Comparison of ENCODE assay signal across 25 cellular contexts in the genomic region with DNA sequence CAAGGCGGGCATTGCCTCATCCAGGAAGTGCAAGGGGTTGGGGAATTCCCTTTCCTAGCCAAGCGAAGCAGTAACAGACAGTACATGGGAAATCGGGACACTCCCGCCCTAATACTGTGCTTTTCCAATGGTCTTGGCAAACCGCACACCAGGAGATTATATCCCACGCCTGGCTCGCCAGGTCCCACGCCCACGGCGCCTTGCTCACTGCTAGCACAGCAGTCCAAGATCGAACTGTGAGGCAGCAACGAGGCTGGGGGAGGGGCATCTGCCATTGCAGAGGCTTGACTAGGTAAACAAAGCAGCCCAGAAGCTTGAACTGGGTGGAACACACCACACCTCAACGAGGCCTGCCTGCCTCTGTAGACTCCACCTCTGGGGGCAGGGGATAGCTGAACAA. TPM values are rescaled to one million over a fixed set of nuclear protein-coding genes. Genes with fewer than 3 reads are reported as not detected.
DNase-seq lines count a peak whose midpoint lies in the region; ATAC-seq, FAIRE-seq and TF ChIP-seq lines count a peak whose summit lies in the region.
"Had no signal": no experiment of that assay in that cellular context is flagged by ENCODE, and none has a peak within 500 bp of the region (broad histone marks: within the 10 kb centered on the region; RNA-seq: fewer than 3 reads in every experiment).

No MANE protein-coding gene starts in this region.

- peaks cover 29% of the 10 kb centered on the region for H3K9me3 Mint-ChIP-seq in CD8-positive, alpha-beta T cell

- intact Hi-C loops in HepG2 (cut with micrococcal nuclease; ENCODE audit: unreplicated experiment) (no loop called here), right lobe of liver (cut with DNase I) (no loop called here)
- intact Hi-C loops in CD8-positive, alpha-beta T cell (cut with DNase I, micrococcal nuclease), result no loop called here

- peaks cover 40% of the 10 kb centered on the region for H3K36me3 Mint-ChIP-seq in CD8-positive, alpha-beta T cell

- H3K27ac ChIP-seq in HepG2 (ENCODE audit: extremely low read length, insufficient read depth, low read length) (no peak overlapping the region), right lobe of liver (no peak overlapping the region)
- H3K27ac ChIP-seq in CD8-positive, alpha-beta T cell (ENCODE audit: low read depth, low read length), result no peak overlapping the region
- H3K27ac ChIP-seq: 22Rv1; BLaER1 treated with 17β-estradiol and CSF1 and Interleukin-3, amounts not matched to agents 10 nM and 100 nM had no signal

- no peak overlapping the region for H3K4me2 ChIP-seq in HepG2 (ENCODE audit: low read depth, low read length)
- H3K4me2 ChIP-seq: BLaER1 treated with 17β-estradiol and CSF1 and Interleukin-3, amounts not matched to agents 10 nM and 100 nM had no signal

- TF ChIP-seq RAD21 in HepG2 (CRISPR knock-in tag; IDR thresholded peaks at IDR 0.05), result no peak

- TF ChIP-seq CTCF in HepG2 (CRISPR knock-in tag; IDR thresholded peaks at IDR 0.05) (no peak), right lobe of liver (IDR thresholded peaks at IDR 0.05) (no peak)
- no peak for TF ChIP-seq CTCF in CD8-positive, alpha-beta T cell (IDR thresholded peaks at IDR 0.05)

- no peak overlapping the region for H3K9ac ChIP-seq in HepG2 (ENCODE audit: insufficient read depth, low read depth, low read length)
- H3K9ac ChIP-seq: BLaER1 treated with 17β-estradiol and CSF1 and Interleukin-3, amounts not matched to agents 10 nM and 100 nM had no signal

- DNase-seq in HepG2 (ENCODE audit: low spot score), result no peak
- no peak for DNase-seq in right lobe of liver
- DNase-seq in SHP77 treated with DMSO at 0.1 percent for 48 hours (lab: John Stamatoyannopoulos, UW), result peak; percentile 43
- DNase-seq in CD8-positive, alpha-beta T cell, result no peak
- DNase-seq: AML-193; BE2C; Caco-2; CD4-positive, alpha-beta memory T cell; DMS 273 treated with DMSO at 0.1 percent for 48 hours; DMS79; EL; GDM1; GOT3; HFFc6 had no signal

- H3K27me3 ChIP-seq in HepG2 (ENCODE audit: control insufficient read depth in 1 of 2, insufficient read depth in 2 of 2, low read length in 2 of 2), result no peaks in the 10 kb centered on the region
- H3K27me3 ChIP-seq in right lobe of liver, result no peaks in the 10 kb centered on the region
- H3K27me3 ChIP-seq in CD8-positive, alpha-beta T cell (ENCODE audit: insufficient read depth, low read length), result no peaks in the 10 kb centered on the region
- H3K27me3 ChIP-seq: BE2C; BLaER1 treated with 17β-estradiol and CSF1 and Interleukin-3, amounts not matched to agents 10 nM and 100 nM had no signal

- CTCF ChIA-PET in HepG2 (lab: Yijun Ruan, JAX; ENCODE audit: low intra/inter-chr PET ratio, low total read pairs), result no interaction called here
- CTCF ChIA-PET in CD8-positive, alpha-beta T cell (lab: Charles Lee), result no interaction called here

- FAIRE-seq in HepG2 (lab: Jason Lieb, UNC), result no peak
- FAIRE-seq: A204.1, D721Med, GM12891, GM18507, H54 had no signal

- H3K36me3 ChIP-seq in HepG2 (replicated peaks in 1 of 2; ENCODE audit: control insufficient read depth in 1 of 2, insufficient read depth in 2 of 2, low read length in 2 of 2), result no peaks in the 10 kb centered on the region
- H3K36me3 ChIP-seq in right lobe of liver, result no peaks in the 10 kb centered on the region
- no peaks in the 10 kb centered on the region for H3K36me3 ChIP-seq in CD8-positive, alpha-beta T cell (ENCODE audit: insufficient read depth, low read length)
- H3K36me3 ChIP-seq: BE2C, HAP-1 had no signal

- H2AFZ ChIP-seq in HepG2 (ENCODE audit: low read length), result no peak overlapping the region

- no TSS peak for BruUV-seq in HepG2 (replicated peaks; lab: Mats Ljungman, UMichigan)

- no peaks in the 10 kb centered on the region for H3K4me1 ChIP-seq in HepG2 (ENCODE audit: insufficient read depth, low read length)
- H3K4me1 ChIP-seq in right lobe of liver, result no peaks in the 10 kb centered on the region
- H3K4me1 ChIP-seq in CD8-positive, alpha-beta T cell (ENCODE audit: insufficient read depth, low read length), result no peaks in the 10 kb centered on the region
- H3K4me1 ChIP-seq: BE2C, Caco-2, HAP-1 had no signal

- H3K9me3 ChIP-seq in HepG2 (ENCODE audit: low read length) (peaks cover 9% of the 10 kb centered on the region; the same call in 1 of the 2 replicates), right lobe of liver (no peaks in the 10 kb centered on the region), iPS-18c (ENCODE audit: control insufficient read depth, insufficient read depth, low read length) (peaks cover 10% of the 10 kb centered on the region)
- no peaks in the 10 kb centered on the region for H3K9me3 ChIP-seq in CD8-positive, alpha-beta T cell (ENCODE audit: low read length)
- H3K9me3 ChIP-seq: BE2C had no signal

- ATAC-seq in HepG2 (no peak), right lobe of liver (no peak), GM21737 (IDR thresholded peaks at IDR 0.05; ENCODE audit: unreplicated experiment) (no peak)
- no peak for ATAC-seq in CD8-positive, alpha-beta T cell

- in situ Hi-C loops in HepG2 (cut with HindIII; ENCODE audit: extremely low pct_ligation_motif_present, low pct_unique_long_range_greater_than_20kb), result no loop called here

- no peak overlapping the region for H3K27ac Mint-ChIP-seq in CD8-positive, alpha-beta T cell
- H3K27ac Mint-ChIP-seq: CD14-positive monocyte; CD4-positive, alpha-beta memory T cell; HFFc6 had no signal

- no peaks in the 10 kb centered on the region for H3K27me3 Mint-ChIP-seq in CD8-positive, alpha-beta T cell (ENCODE audit: low read depth)
- H3K27me3 Mint-ChIP-seq: CD4-positive, alpha-beta memory T cell had no signal

- no peak for TF ChIP-seq EP300 in HepG2 (IDR thresholded peaks at IDR 0.05; ENCODE audit: low read depth in 2 of 2, low read length in 2 of 2)
- TF ChIP-seq EP300 in HepG2 (CRISPR knock-in tag; IDR thresholded peaks at IDR 0.05; ENCODE audit: borderline replicate concordance), result no peak

- H3K4me3 Mint-ChIP-seq in CD8-positive, alpha-beta T cell, result no peak overlapping the region
- H3K4me3 Mint-ChIP-seq: CD14-positive monocyte; CD4-positive, alpha-beta memory T cell; HFFc6 had no signal

- H3K79me2 ChIP-seq in HepG2 (ENCODE audit: insufficient read depth, low read length), result no peaks in the 10 kb centered on the region

- H4K20me1 ChIP-seq in HepG2 (ENCODE audit: insufficient read depth, low read length), result no peaks in the 10 kb centered on the region
- H4K20me1 ChIP-seq: BLaER1 treated with 17β-estradiol and CSF1 and Interleukin-3, amounts not matched to agents 10 nM and 100 nM had no signal

- no peak for TF ChIP-seq POLR2A in HepG2 (IDR thresholded peaks at IDR 0.05; ENCODE audit: insufficient read depth in 1 of 2, low read depth in 2 of 2, low read length in 2 of 2)
- TF ChIP-seq POLR2A in right lobe of liver (IDR thresholded peaks at IDR 0.05), result no peak

- 61% methylated on average over 13 of the region's 13 CpGs for WGBS in HepG2 (ENCODE audit: low lambda C conversion rate)
- WGBS in right lobe of liver (ENCODE audit: insufficient coverage, low coverage, low lambda C conversion rate, missing lambda C conversion rate), result no CpG with 5 or more reads among the region's 13 CpGs

- no peaks in the 10 kb centered on the region for H3K4me1 Mint-ChIP-seq in CD8-positive, alpha-beta T cell (ENCODE audit: low read depth)

- POLR2A ChIA-PET in HepG2 (lab: Yijun Ruan, JAX), result no interaction called here
- POLR2A ChIA-PET in CD8-positive, alpha-beta T cell (lab: Charles Lee), result no interaction called here

- no peak overlapping the region; a peak in 1 of 6 replicates for H3K4me3 ChIP-seq in HepG2 (replicated peaks in 1 of 3; ENCODE audit: insufficient read depth in 1 of 3, low read depth in 2 of 3, low read length in 3 of 3)
- H3K4me3 ChIP-seq in right lobe of liver, result no peak overlapping the region
- peak overlapping the region; percentile 31; the same call in 1 of the 2 replicates for H3K4me3 ChIP-seq in iPS-18c (ENCODE audit: insufficient read depth, low read depth, low read length)
- H3K4me3 ChIP-seq in CD8-positive, alpha-beta T cell (ENCODE audit: low read depth, low read length), result no peak overlapping the region
- H3K4me3 ChIP-seq: BLaER1 treated with 17β-estradiol and CSF1 and Interleukin-3, amounts not matched to agents 10 nM and 100 nM; HAP-1 had no signal

RNA-seq across cellular contexts. Expression of gene WDPCP, which starts 57.4 kb away (rescaled TPM):
- total RNA-seq in HepG2 (2016; rRNA removed; fragmentation: Illumina TruSeq; extraction: Trizol), result 4.6 and 5.2 TPM in 2 replicates
- 14.2 and 15.9 TPM in 2 replicates for total RNA-seq in HepG2 (2016; cell fraction: cytosol; rRNA removed; fragmentation: Illumina TruSeq; extraction: Trizol; ENCODE audit: low read depth)
- total RNA-seq in HepG2 (2016; cell fraction: insoluble cytoplasmic fraction; rRNA removed; fragmentation: Illumina TruSeq; extraction: Trizol), result 4.7 and 5.5 TPM in 2 replicates
- 9.0 and 11.8 TPM in 2 replicates for total RNA-seq in HepG2 (2016; cell fraction: membrane; rRNA removed; fragmentation: Illumina TruSeq; extraction: Trizol)
- 18.6 and 20.4 TPM in 2 replicates for total RNA-seq in HepG2 (2016; cell fraction: nucleus; rRNA removed; fragmentation: Illumina TruSeq; extraction: Trizol)
- 1.8 and 2.9 TPM in 2 replicates for polyA plus RNA-seq in HepG2 (2011; rRNA removed)
- polyA plus RNA-seq in HepG2 (2011; cell fraction: cytosol; rRNA removed), result 0.97 and 1.0 TPM in 2 replicates
- 4.3 TPM in 2 replicates for polyA plus RNA-seq in HepG2 (2011; cell fraction: nucleus; rRNA removed)
- 1.7 and 2.0 TPM in 2 replicates for polyA plus RNA-seq in HepG2 (2012)
- 0.53 and 0.58 TPM in 2 replicates for polyA plus RNA-seq in HepG2 (2016; cell fraction: cytosol; fragmentation: Illumina TruSeq; extraction: Trizol; ENCODE audit: low read depth)
- polyA plus RNA-seq in HepG2 (2016; cell fraction: insoluble cytoplasmic fraction; fragmentation: Illumina TruSeq; extraction: Trizol; ENCODE audit: low read depth), result 2.5 and 2.8 TPM in 2 replicates
- polyA plus RNA-seq in HepG2 (2016; cell fraction: membrane; fragmentation: Illumina TruSeq; extraction: Trizol; ENCODE audit: low read depth), result 1.5 and 2.0 TPM in 2 replicates
- 5.1 and 6.1 TPM in 2 replicates for polyA plus RNA-seq in HepG2 (2016; cell fraction: nucleus; fragmentation: Illumina TruSeq; extraction: Trizol; ENCODE audit: insufficient read depth, low read depth)
- polyA minus RNA-seq in HepG2 (2011; rRNA and poly(A)+ RNA removed; ENCODE audit: low replicate concordance), result 9.9 and 26.1 TPM in 2 replicates
- 2.5 and 4.6 TPM in 2 replicates for polyA minus RNA-seq in HepG2 (2011; cell fraction: cytosol; rRNA and poly(A)+ RNA removed)
- polyA minus RNA-seq in HepG2 (2011; cell fraction: nucleus; rRNA and poly(A)+ RNA removed), result 44.1 and 49.7 TPM in 2 replicates
- 1 to 10 TPM; 2.7 to 4.4 (median 3.0) TPM for total RNA-seq in right lobe of liver
- total RNA-seq in CD8-positive, alpha-beta T cell, result 10 to 100 TPM in 1 of 2 experiments, 1 to 10 TPM in 1; 9.6 to 11.9 TPM

RNA-seq across cellular contexts. Expression of gene MDH1, which starts 57.9 kb away (rescaled TPM):
- total RNA-seq in HepG2 (2016; rRNA removed; fragmentation: Illumina TruSeq; extraction: Trizol) (415 and 596 TPM in 2 replicates), right lobe of liver (100 to 1,000 TPM in 4 of 6 experiments, 10 to 100 TPM in 2; 96.4 to 266 (median 110) TPM)
- total RNA-seq in HepG2 (2016; cell fraction: cytosol; rRNA removed; fragmentation: Illumina TruSeq; extraction: Trizol; ENCODE audit: low read depth), result 85.4 and 99.8 TPM in 2 replicates
- total RNA-seq in HepG2 (2016; cell fraction: insoluble cytoplasmic fraction; rRNA removed; fragmentation: Illumina TruSeq; extraction: Trizol), result 405 and 611 TPM in 2 replicates
- 96.5 and 110 TPM in 2 replicates for total RNA-seq in HepG2 (2016; cell fraction: membrane; rRNA removed; fragmentation: Illumina TruSeq; extraction: Trizol)
- 230 and 233 TPM in 2 replicates for total RNA-seq in HepG2 (2016; cell fraction: nucleus; rRNA removed; fragmentation: Illumina TruSeq; extraction: Trizol)
- 203 and 293 TPM in 2 replicates for polyA plus RNA-seq in HepG2 (2011; rRNA removed)
- 203 and 248 TPM in 2 replicates for polyA plus RNA-seq in HepG2 (2011; cell fraction: cytosol; rRNA removed)
- polyA plus RNA-seq in HepG2 (2011; cell fraction: nucleus; rRNA removed), result 56.7 and 75.3 TPM in 2 replicates
- polyA plus RNA-seq in HepG2 (2012), result 158 and 206 TPM in 2 replicates
- 61.0 and 66.0 TPM in 2 replicates for polyA plus RNA-seq in HepG2 (2016; cell fraction: cytosol; fragmentation: Illumina TruSeq; extraction: Trizol; ENCODE audit: low read depth)
- 513 and 532 TPM in 2 replicates for polyA plus RNA-seq in HepG2 (2016; cell fraction: insoluble cytoplasmic fraction; fragmentation: Illumina TruSeq; extraction: Trizol; ENCODE audit: low read depth)
- 81.4 and 84.3 TPM in 2 replicates for polyA plus RNA-seq in HepG2 (2016; cell fraction: membrane; fragmentation: Illumina TruSeq; extraction: Trizol; ENCODE audit: low read depth)
- 260 and 264 TPM in 2 replicates for polyA plus RNA-seq in HepG2 (2016; cell fraction: nucleus; fragmentation: Illumina TruSeq; extraction: Trizol; ENCODE audit: insufficient read depth, low read depth)
- polyA minus RNA-seq in HepG2 (2011; rRNA and poly(A)+ RNA removed; ENCODE audit: low replicate concordance), result 112 and 123 TPM in 2 replicates
- polyA minus RNA-seq in HepG2 (2011; cell fraction: cytosol; rRNA and poly(A)+ RNA removed), result 111 and 121 TPM in 2 replicates
- 112 and 144 TPM in 2 replicates for polyA minus RNA-seq in HepG2 (2011; cell fraction: nucleus; rRNA and poly(A)+ RNA removed)
- 10 to 100 TPM; 87.2 to 94.8 TPM for total RNA-seq in CD8-positive, alpha-beta T cell
